ENCODE assay signal across 27 cellular contexts in genomic region chr1:80666073-80666472, GRCh38.
"Had no signal": no experiment of that assay in that cellular context is flagged by ENCODE, and none has a peak within 500 bp of the region (broad histone marks: within the 10 kb centered on the region; RNA-seq: fewer than 3 reads in every experiment).

No MANE protein-coding gene starts in this region.

- ATAC-seq: esophagus mucosa; gastrocnemius medialis; heart right ventricle; left cardiac atrium; left lung; left ventricle myocardium superior; lower lobe of right lung; mucosa of descending colon; naive thymus-derived CD8-positive, alpha-beta T cell had no signal

- H3K4me3 ChIP-seq: coronary artery, dorsolateral prefrontal cortex, esophagus squamous epithelium, gastrocnemius medialis, heart right ventricle, left lung, lower lobe of right lung, mucosa of descending colon had no signal

- H3K36me3 ChIP-seq: esophagus squamous epithelium, gastrocnemius medialis, heart right ventricle, left lung, lower lobe of right lung had no signal

- H3K4me1 ChIP-seq: esophagus squamous epithelium, gastrocnemius medialis, heart right ventricle, left lung, lower lobe of right lung had no signal

- H3K9me3 ChIP-seq: esophagus squamous epithelium, gastrocnemius medialis, heart right ventricle, left lung, lower lobe of right lung, mucosa of descending colon had no signal

- H3K27me3 ChIP-seq: dorsolateral prefrontal cortex, esophagus squamous epithelium, gastrocnemius medialis, heart right ventricle, left lung had no signal

- DNase-seq: dermis blood vessel endothelial cell; dorsolateral prefrontal cortex; effector CD4-positive, alpha-beta T cell; effector memory CD4-positive, alpha-beta T cell; erythroblast; esophagus squamous epithelium; foreskin fibroblast; foreskin melanocyte; gastrocnemius medialis; glutamatergic neuron; head of caudate nucleus; heart right ventricle; hippocampal formation; left cardiac atrium; left lung; left ventricle myocardium superior; lower lobe of right lung; mesenchymal stem cell; mucosa of descending colon; naive B cell; naive thymus-derived CD8-positive, alpha-beta T cell had no signal

- H3K27ac ChIP-seq: coronary artery, dorsolateral prefrontal cortex, epithelial cell of prostate, esophagus squamous epithelium, gastrocnemius medialis, heart right ventricle, left lung, lower lobe of right lung had no signal

- FAIRE-seq: endothelial cell of umbilical vein, islet of Langerhans, keratinocyte had no signal
